In genomic region chr14:43938588-43939281, GRCh38 we compare ENCODE assay signal across 23 cellular contexts.
"Had no signal": no experiment of that assay in that cellular context is flagged by ENCODE, and none has a peak within 500 bp of the region (broad histone marks: within the 10 kb centered on the region; RNA-seq: fewer than 3 reads in every experiment).

No MANE protein-coding gene starts in this region.

- H3K4me3 ChIP-seq: ascending aorta had no signal

- DNase-seq: activated B cell treated with CpG ODN at 0.5 μM for 24 hours; activated CD4-positive, alpha-beta T cell treated with anti-CD3 and anti-CD28 coated beads for 1 hour; activated CD4-positive, alpha-beta T cell treated with anti-CD3 and anti-CD28 coated beads, Interleukin-2, amount 10 ng/mL, durations not matched to agents 24 days and 14 days; activated CD4-positive, alpha-beta T cell treated with anti-CD3 and anti-CD28 coated beads, Interleukin-2, amount 50 U/mL, for 48 hours; activated CD8-positive, alpha-beta memory T cell treated with anti-CD3 and anti-CD28 coated beads, Interleukin-2, amount 10 ng/mL, durations not matched to agents 7 days and 5 days; activated effector memory CD4-positive, alpha-beta T cell treated with Interleukin-2 at 50 U/mL for 16 hours; activated naive CD4-positive, alpha-beta T cell; activated T-cell treated with anti-CD3 and anti-CD28 coated beads, Interleukin-2, amount 50 U/mL, for 24 hours; KG1; NCI-H1092; NCI-H1417; NCI-H2029; NCI-H2107; NCI-H2171 treated with DMSO at 0.1 percent for 48 hours; NCI-H345; NCI-H510A; NCI-H69; PC-3; SIG-M5; T-helper 17 cell; T-helper 9 cell had no signal

- FAIRE-seq: RCC 7860 had no signal

- ATAC-seq: activated CD8-positive, alpha-beta memory T cell treated with anti-CD3 and anti-CD28 coated beads, Interleukin-2, amount 10 ng/mL, durations not matched to agents 7 days and 5 days; PC-3; T-helper 17 cell had no signal

- H3K9me3 ChIP-seq: ascending aorta had no signal

- H3K4me1 ChIP-seq: ascending aorta had no signal

- H3K27ac ChIP-seq: ascending aorta had no signal

- H3K27me3 ChIP-seq: ascending aorta had no signal

- H3K36me3 ChIP-seq: ascending aorta had no signal
